In the genomic region with DNA sequence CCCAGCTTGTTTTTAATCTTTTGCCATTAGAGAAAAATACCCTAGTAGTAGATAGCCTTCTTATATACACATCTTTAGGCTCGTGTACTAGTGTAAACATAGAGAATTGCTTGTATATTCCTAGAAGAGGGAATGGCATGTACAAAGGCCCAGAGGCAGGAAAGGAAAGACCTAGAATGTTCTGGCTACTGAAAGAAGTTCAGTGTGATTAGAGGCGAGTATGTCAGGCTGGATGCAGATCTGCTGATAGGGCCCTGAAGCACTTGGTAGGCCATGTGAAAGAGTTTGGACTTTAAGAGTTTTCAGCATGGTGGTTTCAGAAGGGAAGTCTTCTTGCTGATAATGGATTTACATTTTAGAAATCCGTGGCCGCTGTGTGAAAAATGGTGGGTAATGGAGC, we compare ENCODE assay signal across 32 cellular contexts. TPM values are rescaled to one million over a fixed set of nuclear protein-coding genes. Genes with fewer than 3 reads are reported as not detected.
DNase-seq lines count a peak whose midpoint lies in the region; ATAC-seq and TF ChIP-seq lines count a peak whose summit lies in the region.
"Had no signal": no experiment of that assay in that cellular context is flagged by ENCODE, and none has a peak within 500 bp of the region (broad histone marks: within the 10 kb centered on the region; RNA-seq: fewer than 3 reads in every experiment).

No MANE protein-coding gene starts in this region.

- H3K4me1 Mint-ChIP-seq in activated naive CD8-positive, alpha-beta T cell (ENCODE audit: low read depth), result peaks cover 18% of the 10 kb centered on the region
- peaks cover 2% of the 10 kb centered on the region for H3K4me1 Mint-ChIP-seq in activated naive CD8-positive, alpha-beta T cell treated with anti-CD3 and anti-CD28 coated beads for 36 hours
- peaks cover 12% of the 10 kb centered on the region for H3K4me1 Mint-ChIP-seq in stimulated activated memory B cell treated with anti-CD40 and anti-IgM and Interleukin-4, amounts not matched to agents 10 μg/mL and 1 μg/mL and 100 μg/mL, for 72 hours
- H3K4me1 Mint-ChIP-seq in HFFc6 (ENCODE audit: low read depth), result no peaks in the 10 kb centered on the region
- no peaks in the 10 kb centered on the region for H3K4me1 Mint-ChIP-seq in Caco-2 (ENCODE audit: low read depth, unreplicated experiment)

- peaks cover 8% of the 10 kb centered on the region for H3F3A ChIP-seq in MM.1S (ENCODE audit: insufficient read depth, low read length)

- peak overlapping the region; percentile 8; the same call in 1 of the 2 replicates for H3K4me2 ChIP-seq in MM.1S (ENCODE audit: low read depth, low read length)
- H3K4me2 ChIP-seq: BLaER1, SK-N-SH had no signal

- no peak for ATAC-seq in stimulated activated memory B cell treated with anti-CD40 and anti-IgM and Interleukin-4, amounts not matched to agents 10 μg/mL and 1 μg/mL and 100 μg/mL, for 72 hours
- no peak for ATAC-seq in HG03196 (IDR thresholded peaks at IDR 0.05; ENCODE audit: unreplicated experiment)
- ATAC-seq: activated CD4-positive, CD25-positive, alpha-beta regulatory T cell treated with anti-CD3 and anti-CD28 coated beads, Interleukin-2, amount 50 U/mL, for 24 hours; effector memory CD8-positive, alpha-beta T cell; left lung; Right ventricle myocardium inferior; stimulated activated naive B cell treated with anti-CD40 and anti-IgM and Interleukin-4, amounts not matched to agents 10 μg/mL and 1 μg/mL and 100 μg/mL, for 72 hours had no signal

- POLR2A ChIA-PET in Caco-2 (lab: Charles Lee), result no interaction called here

- DNase-seq in activated naive CD8-positive, alpha-beta T cell treated with anti-CD3 and anti-CD28 coated beads for 36 hours, result no peak
- DNase-seq in MM.1S (peak; percentile 31), foreskin melanocyte (peak; percentile 57), HFFc6 (no peak), Caco-2 (no peak)
- DNase-seq: activated CD4-positive, alpha-beta memory T cell treated with anti-CD3 and anti-CD28 coated beads, Interleukin-2, amount 10 ng/mL, durations not matched to agents 7 days and 5 days; Calu3; central memory CD4-positive, alpha-beta T cell; cortex of kidney; DMS79; effector memory CD8-positive, alpha-beta T cell; glutamatergic neuron; left lung; mesenchymal stem cell; NCI-H1092; NCI-H1694; nucleus accumbens; SK-N-SH; stimulated activated CD4-positive, alpha-beta T cell treated with anti-CD3 and anti-CD28 coated beads, Interleukin-15, amount 100 ng/mL, for 24 hours; stimulated activated naive B cell treated with anti-CD40 and anti-IgM and Interleukin-4, amounts not matched to agents 10 μg/mL and 1 μg/mL and 100 μg/mL, for 72 hours had no signal

- H3K4me1 ChIP-seq in MM.1S (ENCODE audit: low read length) (0 out of 2 replicates have a peak, but pooled peaks cover 7% of the 10 kb centered on the region), Caco-2 (no peaks in the 10 kb centered on the region)
- H3K4me1 ChIP-seq: BLaER1, HAP-1, left lung, vagina had no signal

- peaks cover 52% of the 10 kb centered on the region for H3K79me2 ChIP-seq in MM.1S (ENCODE audit: low read length)

- H4K20me1 ChIP-seq in MM.1S (ENCODE audit: insufficient read depth, low read length), result no peaks in the 10 kb centered on the region

- no peaks in the 10 kb centered on the region for H3K27me3 ChIP-seq in MM.1S (replicated peaks; ENCODE audit: insufficient read depth, low read length)
- no peaks in the 10 kb centered on the region for H3K27me3 ChIP-seq in Caco-2 (replicated peaks; ENCODE audit: control insufficient read depth, insufficient read depth, low read length)
- H3K27me3 ChIP-seq: adrenal gland, left lung, vagina had no signal

- no TSS peak for BruUV-seq in Caco-2 (replicated peaks; lab: Mats Ljungman, UMichigan)

- H3K27ac ChIP-seq in MM.1S (ENCODE audit: low read length), result peak overlapping the region; percentile 31; the same call in 1 of the 2 replicates
- H3K27ac ChIP-seq: adrenal gland, BLaER1, left lung, thoracic aorta, vagina had no signal

- H3K36me3 ChIP-seq in MM.1S (replicated peaks; ENCODE audit: insufficient read depth, low read length) (peaks cover 6% of the 10 kb centered on the region), Caco-2 (ENCODE audit: control insufficient read depth, insufficient read depth, low read length) (no peaks in the 10 kb centered on the region)

- H3K9me3 Mint-ChIP-seq in activated naive CD8-positive, alpha-beta T cell (ENCODE audit: low read depth), result no peaks in the 10 kb centered on the region
- H3K9me3 Mint-ChIP-seq in activated naive CD8-positive, alpha-beta T cell treated with anti-CD3 and anti-CD28 coated beads for 36 hours, result no peaks in the 10 kb centered on the region
- H3K9me3 Mint-ChIP-seq in stimulated activated memory B cell treated with anti-CD40 and anti-IgM and Interleukin-4, amounts not matched to agents 10 μg/mL and 1 μg/mL and 100 μg/mL, for 72 hours, result no peaks in the 10 kb centered on the region
- H3K9me3 Mint-ChIP-seq in HFFc6 (no peaks in the 10 kb centered on the region), Caco-2 (ENCODE audit: unreplicated experiment) (no peaks in the 10 kb centered on the region)
- H3K9me3 Mint-ChIP-seq: activated CD4-positive, alpha-beta memory T cell treated with anti-CD3 and anti-CD28 coated beads, Interleukin-2, amount 10 ng/mL, durations not matched to agents 7 days and 5 days; effector memory CD8-positive, alpha-beta T cell; IgD-negative memory B cell; stimulated activated naive B cell treated with anti-CD40 and anti-IgM and Interleukin-4, amounts not matched to agents 10 μg/mL and 1 μg/mL and 100 μg/mL, for 72 hours; T-helper 1 cell treated with Interleukin-12 subunit alpha and Interleukin-12 subunit beta and Interleukin-4 antibody, amounts not matched to agents 30 μg/mL and 1 μg/mL, for 36 hours had no signal

- H3K4me3 ChIP-seq in MM.1S (ENCODE audit: low read length) (no peak overlapping the region), Caco-2 (ENCODE audit: low read depth, low read length) (no peak overlapping the region)
- H3K4me3 ChIP-seq: adrenal gland, BLaER1, HAP-1, left lung, thoracic aorta, vagina had no signal

- TF ChIP-seq CTCF in MM.1S (IDR thresholded peaks at IDR 0.05; ENCODE audit: low read length) (no peak), HFFc6 (IDR thresholded peaks at IDR 0.05) (no peak), Caco-2 (IDR thresholded peaks at IDR 0.05; ENCODE audit: insufficient read depth in 1 of 2, low read depth in 1 of 2, low read length in 1 of 2, severe bottlenecking in 1 of 2, unreplicated experiment in 1 of 2) (no peak)

- peaks cover 3% of the 10 kb centered on the region for H3K36me3 Mint-ChIP-seq in activated naive CD8-positive, alpha-beta T cell
- H3K36me3 Mint-ChIP-seq in activated naive CD8-positive, alpha-beta T cell treated with anti-CD3 and anti-CD28 coated beads for 36 hours, result peaks cover 12% of the 10 kb centered on the region
- peaks cover 27% of the 10 kb centered on the region for H3K36me3 Mint-ChIP-seq in stimulated activated memory B cell treated with anti-CD40 and anti-IgM and Interleukin-4, amounts not matched to agents 10 μg/mL and 1 μg/mL and 100 μg/mL, for 72 hours
- H3K36me3 Mint-ChIP-seq in HFFc6 (ENCODE audit: low read depth) (peaks cover 15% of the 10 kb centered on the region; the same call in 1 of the 2 replicates), Caco-2 (ENCODE audit: insufficient read depth, unreplicated experiment) (peaks cover 66% of the 10 kb centered on the region)

- H3K9ac ChIP-seq in MM.1S (ENCODE audit: low read length), result no peak overlapping the region
- H3K9ac ChIP-seq: BLaER1, SK-N-SH had no signal

- CTCF ChIA-PET in Caco-2 (lab: Charles Lee), result no interaction called here

- intact Hi-C loops in Caco-2 (cut with micrococcal nuclease; ENCODE audit: unreplicated experiment), result no loop called here

- H3K9me3 ChIP-seq in MM.1S (replicated peaks; ENCODE audit: insufficient read depth, low read length) (no peaks in the 10 kb centered on the region), Caco-2 (no peaks in the 10 kb centered on the region)
- H3K9me3 ChIP-seq: adrenal gland, BLaER1, HAP-1, left lung, SK-N-SH, thoracic aorta, vagina had no signal

- H3K4me3 Mint-ChIP-seq in activated naive CD8-positive, alpha-beta T cell, result no peak overlapping the region
- H3K4me3 Mint-ChIP-seq in activated naive CD8-positive, alpha-beta T cell treated with anti-CD3 and anti-CD28 coated beads for 36 hours, result no peak overlapping the region
- no peak overlapping the region for H3K4me3 Mint-ChIP-seq in stimulated activated memory B cell treated with anti-CD40 and anti-IgM and Interleukin-4, amounts not matched to agents 10 μg/mL and 1 μg/mL and 100 μg/mL, for 72 hours
- no peak overlapping the region for H3K4me3 Mint-ChIP-seq in HFFc6
- H3K4me3 Mint-ChIP-seq in Caco-2 (ENCODE audit: unreplicated experiment), result no peak overlapping the region
- H3K4me3 Mint-ChIP-seq: activated CD4-positive, alpha-beta memory T cell treated with anti-CD3 and anti-CD28 coated beads, Interleukin-2, amount 10 ng/mL, durations not matched to agents 7 days and 5 days; effector memory CD8-positive, alpha-beta T cell; IgD-negative memory B cell; stimulated activated naive B cell treated with anti-CD40 and anti-IgM and Interleukin-4, amounts not matched to agents 10 μg/mL and 1 μg/mL and 100 μg/mL, for 72 hours; T-helper 1 cell treated with Interleukin-12 subunit alpha and Interleukin-12 subunit beta and Interleukin-4 antibody, amounts not matched to agents 30 μg/mL and 1 μg/mL, for 36 hours had no signal

- H2AFZ ChIP-seq in MM.1S (ENCODE audit: low read length), result no peak overlapping the region

- no peaks in the 10 kb centered on the region for H3K9me2 ChIP-seq in MM.1S (replicated peaks; ENCODE audit: insufficient read depth, low read length)
- H3K9me2 ChIP-seq: SK-N-SH had no signal

- H3K27ac Mint-ChIP-seq in activated naive CD8-positive, alpha-beta T cell, result peak overlapping the region; percentile 61
- no peak overlapping the region for H3K27ac Mint-ChIP-seq in activated naive CD8-positive, alpha-beta T cell treated with anti-CD3 and anti-CD28 coated beads for 36 hours
- H3K27ac Mint-ChIP-seq in stimulated activated memory B cell treated with anti-CD40 and anti-IgM and Interleukin-4, amounts not matched to agents 10 μg/mL and 1 μg/mL and 100 μg/mL, for 72 hours, result peak overlapping the region; percentile 30
- H3K27ac Mint-ChIP-seq in HFFc6 (no peak overlapping the region), Caco-2 (ENCODE audit: unreplicated experiment) (no peak overlapping the region)
- H3K27ac Mint-ChIP-seq: activated CD4-positive, alpha-beta memory T cell treated with anti-CD3 and anti-CD28 coated beads, Interleukin-2, amount 10 ng/mL, durations not matched to agents 7 days and 5 days; IgD-negative memory B cell; stimulated activated naive B cell treated with anti-CD40 and anti-IgM and Interleukin-4, amounts not matched to agents 10 μg/mL and 1 μg/mL and 100 μg/mL, for 72 hours; T-helper 1 cell treated with Interleukin-12 subunit alpha and Interleukin-12 subunit beta and Interleukin-4 antibody, amounts not matched to agents 30 μg/mL and 1 μg/mL, for 36 hours had no signal

- H3K27me3 Mint-ChIP-seq in activated naive CD8-positive, alpha-beta T cell, result no peaks in the 10 kb centered on the region
- no peaks in the 10 kb centered on the region for H3K27me3 Mint-ChIP-seq in activated naive CD8-positive, alpha-beta T cell treated with anti-CD3 and anti-CD28 coated beads for 36 hours
- H3K27me3 Mint-ChIP-seq in stimulated activated memory B cell treated with anti-CD40 and anti-IgM and Interleukin-4, amounts not matched to agents 10 μg/mL and 1 μg/mL and 100 μg/mL, for 72 hours, result no peaks in the 10 kb centered on the region
- H3K27me3 Mint-ChIP-seq in HFFc6 (ENCODE audit: insufficient read depth) (no peaks in the 10 kb centered on the region; the same call in 1 of the 2 replicates), Caco-2 (ENCODE audit: insufficient read depth, unreplicated experiment) (no peaks in the 10 kb centered on the region)
- H3K27me3 Mint-ChIP-seq: activated CD4-positive, alpha-beta memory T cell treated with anti-CD3 and anti-CD28 coated beads, Interleukin-2, amount 10 ng/mL, durations not matched to agents 7 days and 5 days; effector memory CD8-positive, alpha-beta T cell; IgD-negative memory B cell; stimulated activated naive B cell treated with anti-CD40 and anti-IgM and Interleukin-4, amounts not matched to agents 10 μg/mL and 1 μg/mL and 100 μg/mL, for 72 hours had no signal

RNA-seq across cellular contexts. Expression of a gene that starts 17.4 kb away (rescaled TPM):
- 10 to 100 TPM; 55.8 to 55.9 TPM for total RNA-seq in activated naive CD8-positive, alpha-beta T cell treated with anti-CD3 and anti-CD28 coated beads for 36 hours
- total RNA-seq in HFFc6 (2021; fragmentation: NEBNext Ultra II Directional; extraction: Animal tissue kit (Norgen Biotek cat#: 25700)), result 10 to 100 TPM; 22.6 to 31.1 (median 29.4) TPM
- total RNA-seq in Caco-2 (2022), result 60.8 and 67.8 TPM in 2 replicates

RNA-seq across cellular contexts. Expression of a gene that starts 51.1 kb away (rescaled TPM):
- total RNA-seq in activated naive CD8-positive, alpha-beta T cell treated with anti-CD3 and anti-CD28 coated beads for 36 hours, result 10 to 100 TPM; 13.9 to 14.0 TPM
- 100 to 1,000 TPM in 1 of 6 experiments, 10 to 100 TPM in 5; 72.2 to 101 (median 82.9) TPM for total RNA-seq in HFFc6 (2021; fragmentation: NEBNext Ultra II Directional; extraction: Animal tissue kit (Norgen Biotek cat#: 25700))
- 87.9 and 90.4 TPM in 2 replicates for total RNA-seq in Caco-2 (2022)

Comparison
In these comparisons a context has a peak if more than half of its experiments do, and no peak if none do; other contexts are left out.
1. H3K27ac Mint-ChIP-seq: peak in activated naive CD8-positive, alpha-beta T cell (single experiment) and stimulated activated memory B cell treated with anti-CD40 and anti-IgM and Interleukin-4, amounts not matched to agents 10 μg/mL and 1 μg/mL and 100 μg/mL, for 72 hours (single experiment); none in activated naive CD8-positive, alpha-beta T cell treated with anti-CD3 and anti-CD28 coated beads for 36 hours (single experiment), HFFc6 (single experiment) and Caco-2 (single experiment).
2. DNase-seq: peak in MM.1S (single experiment) and foreskin melanocyte (single experiment); none in activated naive CD8-positive, alpha-beta T cell treated with anti-CD3 and anti-CD28 coated beads for 36 hours (single experiment), HFFc6 (single experiment) and Caco-2 (0 of 2).